ENCODE assay signal across 4 cellular contexts in the genomic region with DNA sequence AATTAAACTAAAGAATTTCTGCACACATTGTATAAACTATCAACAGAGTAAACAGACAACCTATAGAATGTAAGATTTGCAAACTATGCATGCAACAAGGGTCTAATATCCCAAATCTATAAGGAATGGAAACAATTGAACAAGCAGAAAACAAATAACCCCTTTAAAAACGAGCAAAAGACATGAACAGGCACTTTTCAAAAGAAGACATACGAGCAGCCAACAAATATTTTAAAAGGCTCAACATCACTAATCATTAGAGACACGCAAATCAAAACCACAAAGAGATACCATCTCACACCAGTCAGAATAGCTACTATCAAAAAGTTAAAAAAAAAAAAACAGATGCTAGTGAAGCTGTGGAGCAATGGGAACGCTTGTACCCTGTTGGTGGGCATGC. TPM values are rescaled to one million over a fixed set of nuclear protein-coding genes. Genes with fewer than 3 reads are reported as not detected.
"Had no signal": no experiment of that assay in that cellular context is flagged by ENCODE, and none has a peak within 500 bp of the region (broad histone marks: within the 10 kb centered on the region; RNA-seq: fewer than 3 reads in every experiment).

No MANE protein-coding gene starts in this region.

- DNase-seq: GDM1, GF-D8 had no signal

- H3K4me3 ChIP-seq: GM12878 had no signal

- ATAC-seq: GM12878 had no signal

RNA-seq across cellular contexts. Expression of a gene that starts 4.7 kb away (rescaled TPM):
- total RNA-seq: G401 had no signal

RNA-seq across cellular contexts. Expression of a gene that starts 24.4 kb away (rescaled TPM):
- total RNA-seq: G401, GM12878 had no signal
